In genomic region chr7:120951309-120951706, GRCh38 we compare ENCODE assay signal across 8 cellular contexts. TPM values are rescaled to one million over a fixed set of nuclear protein-coding genes. Genes with fewer than 3 reads are reported as not detected.
DNase-seq lines count a peak whose midpoint lies in the region; ATAC-seq, FAIRE-seq and TF ChIP-seq lines count a peak whose summit lies in the region.

No MANE protein-coding gene starts in this region.

- peaks cover 4% of the 10 kb centered on the region for H3K36me3 Mint-ChIP-seq in neural crest cell (ENCODE audit: low read depth)

- no peak overlapping the region; the same call in 1 of the 2 replicates for H2BK5ac ChIP-seq in H1 (ENCODE audit: low read depth, low read length)

- no peak overlapping the region for H3K23ac ChIP-seq in H1 (ENCODE audit: insufficient read length)

- no peak for TF ChIP-seq EP300 in H1 (IDR thresholded peaks at IDR 0.05; ENCODE audit: borderline replicate concordance in 1 of 2, low read depth in 2 of 2, low read length in 2 of 2)

- no peaks in the 10 kb centered on the region for H3K79me1 ChIP-seq in H1 (ENCODE audit: low read depth, low read length)

- H3K4me3 Mint-ChIP-seq in neural crest cell = peak overlapping the region; percentile 98

- H3K56ac ChIP-seq in H1 (replicated peaks; ENCODE audit: insufficient read length, low read depth, low read length) = no peak overlapping the region

- no peak for FAIRE-seq in H1 (lab: Jason Lieb, UNC)
- FAIRE-seq in GM12891 (lab: Jason Lieb, UNC) = no peak

- ATAC-seq in HG03175 (IDR thresholded peaks at IDR 0.05; ENCODE audit: unreplicated experiment) = no peak

- no peak overlapping the region for H2BK120ac ChIP-seq in H1 (replicated peaks; ENCODE audit: low read depth, low read length)

- no peaks in the 10 kb centered on the region for H3K27me3 ChIP-seq in BLaER1 treated with 17β-estradiol and CSF1 and Interleukin-3, amounts not matched to agents 10 nM and 100 nM
- no peaks in the 10 kb centered on the region for H3K27me3 ChIP-seq in NT2/D1 (ENCODE audit: insufficient read depth, insufficient read length)
- no peaks in the 10 kb centered on the region for H3K27me3 ChIP-seq in H1 (replicated peaks in 1 of 4; ENCODE audit: control insufficient read depth in 3 of 4, extremely low read depth in 1 of 4, insufficient read depth in 3 of 4, low read length in 3 of 4)

- H3K4me3 ChIP-seq in BLaER1 treated with 17β-estradiol and CSF1 and Interleukin-3, amounts not matched to agents 10 nM and 100 nM = peak overlapping the region; percentile 65 to 84 (median 76)
- H3K4me3 ChIP-seq in NT2/D1 (ENCODE audit: insufficient read length, low read depth) (peak overlapping the region; percentile 74), H1 (ENCODE audit: extremely low read depth in 1 of 4, insufficient read depth in 2 of 4, low read depth in 3 of 4, low read length in 4 of 4) (peak overlapping the region; percentile 60 to 89 (median 76))

- no peak overlapping the region for H3K18ac ChIP-seq in H1 (ENCODE audit: extremely low read depth, low read length)

- H3K9me3 Mint-ChIP-seq in neural crest cell = no peaks in the 10 kb centered on the region

- no peak overlapping the region for H4K8ac ChIP-seq in H1 (ENCODE audit: extremely low read depth, insufficient read depth, low read length)

- H3K27me3 Mint-ChIP-seq in neural crest cell (ENCODE audit: low read depth) = peaks cover under 1% of the 10 kb centered on the region

- peak overlapping the region in 10 of 11 experiments; percentile 95 to 99 (median 97); a peak in 20 of 22 replicates for H3K27ac ChIP-seq in BLaER1 treated with 17β-estradiol and CSF1 and Interleukin-3, amounts not matched to agents 10 nM and 100 nM
- H3K27ac ChIP-seq in H1 (ENCODE audit: low read depth, low read length) = peak overlapping the region; percentile 99; the same call in 1 of the 2 replicates

- H4K91ac ChIP-seq in H1 (replicated peaks; ENCODE audit: insufficient read length, low read length) = no peak overlapping the region

- no peak for TF ChIP-seq CTCF in H1 (IDR thresholded peaks at IDR 0.05; ENCODE audit: control extremely low read depth in 1 of 3, insufficient read depth in 1 of 3, low read depth in 1 of 3, low read length in 3 of 3)
- no peak for TF ChIP-seq CTCF in neural crest cell (conservative IDR thresholded peaks at IDR 0.05)

- H3K14ac ChIP-seq in H1 (ENCODE audit: insufficient read length) = no peak overlapping the region

- peaks cover 12 to 25% (median 19%) of the 10 kb centered on the region in 10 experiments for H3K4me1 ChIP-seq in BLaER1 treated with 17β-estradiol and CSF1 and Interleukin-3, amounts not matched to agents 10 nM and 100 nM
- no peaks in the 10 kb centered on the region for H3K4me1 ChIP-seq in NT2/D1 (ENCODE audit: insufficient read depth, insufficient read length)
- H3K4me1 ChIP-seq in H1 (replicated peaks in 1 of 4; ENCODE audit: control insufficient read depth in 3 of 4, insufficient read depth in 4 of 4, low read length in 3 of 4) = no peaks in the 10 kb centered on the region

- DNase-seq in NT2/D1 (ENCODE audit: low read depth, low spot score) (peak; percentile 2), H1 (ENCODE audit: low read depth in 1 of 2, low spot score in 2 of 2) (no peak), neural crest cell (ENCODE audit: low read depth, low spot score) (no peak), GM12891 (ENCODE audit: insufficient read length, low spot score) (no peak), MV-4-11 (lab: John Stamatoyannopoulos, UW) (no peak)
- DNase-seq in central memory CD4-positive, alpha-beta T cell = no peak

- H3K23me2 ChIP-seq in H1 (ENCODE audit: low read depth, low read length) = peaks cover 3% of the 10 kb centered on the region; the same call in 1 of the 2 replicates

- CTCF ChIA-PET in H1 (lab: Charles Lee; ENCODE audit: partially characterized antibody) = interaction anchor here (1.0 to 1.9 kb wide), 4 partner anchors 37 to 159 kb away, joined by 3 to 6 read pairs (median 4); partner anchors contain the start of gene CPED1

- POLR2A ChIA-PET in H1 (lab: Charles Lee; ENCODE audit: partially characterized antibody) = interaction anchor here (0.6 to 1.5 kb wide), 18 partner anchors 7 to 160 kb away, joined by 3 to 17 read pairs (median 3); partner anchors contain the start of gene TSPAN12

- no peak overlapping the region for H2AFZ ChIP-seq in H1 (ENCODE audit: low read length)

- TF ChIP-seq POLR2A in H1 (IDR thresholded peaks at IDR 0.05; ENCODE audit: control extremely low read depth in 1 of 2, low read depth in 2 of 2, low read length in 2 of 2) (no peak), GM12891 (IDR thresholded peaks at IDR 0.05; ENCODE audit: low read depth, low read length) (no peak)

- peaks cover 25% of the 10 kb centered on the region for H3K4me1 Mint-ChIP-seq in neural crest cell

- no peak overlapping the region for H2BK15ac ChIP-seq in H1 (ENCODE audit: low read length)

- H3K27ac Mint-ChIP-seq in neural crest cell (ENCODE audit: unreplicated experiment) = peak overlapping the region; percentile 100

- H4K20me1 ChIP-seq in BLaER1 treated with 17β-estradiol and CSF1 and Interleukin-3, amounts not matched to agents 10 nM and 100 nM = peaks cover 0 to 46% (median 13%) of the 10 kb centered on the region in 11 experiments; a peak in 14 of 22 replicates
- peaks cover 0 to 3% of the 10 kb centered on the region in 2 experiments for H4K20me1 ChIP-seq in H1 (replicated peaks in 1 of 2; ENCODE audit: control insufficient read depth in 1 of 2, insufficient read depth in 2 of 2, low read length in 2 of 2)

- H2BK20ac ChIP-seq in H1 (ENCODE audit: low read length) = no peak overlapping the region

- no peaks in the 10 kb centered on the region for H3K9me3 ChIP-seq in BLaER1 treated with 17β-estradiol and CSF1 and Interleukin-3, amounts not matched to agents 10 nM and 100 nM (replicated peaks in 1 of 11)
- H3K9me3 ChIP-seq in NT2/D1 (ENCODE audit: insufficient read depth, low read length) = no peaks in the 10 kb centered on the region
- H3K9me3 ChIP-seq in H1 (ENCODE audit: insufficient read depth in 2 of 2, low read depth in 1 of 2, low read length in 1 of 2) = no peaks in the 10 kb centered on the region

- peak overlapping the region; percentile 78 to 94 (median 89) for H3K4me2 ChIP-seq in BLaER1 treated with 17β-estradiol and CSF1 and Interleukin-3, amounts not matched to agents 10 nM and 100 nM
- peak overlapping the region; percentile 70 to 93 for H3K4me2 ChIP-seq in H1 (ENCODE audit: insufficient read depth in 1 of 2, low read depth in 2 of 2, low read length in 2 of 2)

- H4K5ac ChIP-seq in H1 (ENCODE audit: insufficient read length, low read depth, low read length) = no peak overlapping the region

- peaks cover 28 to 48% (median 34%) of the 10 kb centered on the region in 11 experiments for H3K36me3 ChIP-seq in BLaER1 treated with 17β-estradiol and CSF1 and Interleukin-3, amounts not matched to agents 10 nM and 100 nM
- H3K36me3 ChIP-seq in NT2/D1 (ENCODE audit: insufficient read depth, insufficient read length, low read length) (peaks cover 38% of the 10 kb centered on the region), H1 (ENCODE audit: control insufficient read depth in 2 of 4, insufficient read depth in 4 of 4, low read length in 3 of 4) (peaks cover 2 to 39% (median 9%) of the 10 kb centered on the region in 4 experiments; a peak in 6 of 8 replicates)

- 52% methylated on average over 8 of the region's 8 CpGs; no CpG with 5 or more reads in 1 of the 2 experiments for WGBS in H1 (ENCODE audit: extremely low coverage in 1 of 2, insufficient coverage in 1 of 2, insufficient read length in 1 of 2, insufficient replicate concordance in 2 of 2, low coverage in 1 of 2, low lambda C conversion rate in 2 of 2, missing lambda C conversion rate in 1 of 2), 2 experiments

- peak overlapping the region; percentile 91 to 98 (median 96) for H3K9ac ChIP-seq in BLaER1 treated with 17β-estradiol and CSF1 and Interleukin-3, amounts not matched to agents 10 nM and 100 nM
- H3K9ac ChIP-seq in NT2/D1 (ENCODE audit: insufficient read length, low read depth) (peak overlapping the region; percentile 72), H1 (replicated peaks in 1 of 4; ENCODE audit: extremely low read depth in 1 of 4, low read depth in 3 of 4, low read length in 3 of 4) (peak overlapping the region in 2 of 4 experiments; percentile 24 to 98; a peak in 3 of 7 replicates)

- H2AK5ac ChIP-seq in H1 (ENCODE audit: low read depth, low read length) = no peak overlapping the region

- H3K79me2 ChIP-seq in H1 (ENCODE audit: control insufficient read depth in 1 of 2, insufficient read depth in 2 of 2, low read length in 2 of 2) = peaks cover 0 to 19% of the 10 kb centered on the region in 2 experiments; a peak in 2 of 4 replicates

- TF ChIP-seq RAD21 in H1 (IDR thresholded peaks at IDR 0.05 in 1 of 2, conservative IDR thresholded peaks at IDR 0.05 in 1 of 2; ENCODE audit: low read depth in 2 of 2, low read length in 2 of 2) = no peak

- H2BK12ac ChIP-seq in H1 (ENCODE audit: low read depth, low read length) = no peak overlapping the region

- H3K4ac ChIP-seq in H1 (replicated peaks; ENCODE audit: insufficient read length, low read depth, low read length) = no peak overlapping the region

TF ChIP-seq in GM12891, 5 proteins besides CTCF, POLR2A, EP300 and RAD21 (continues in another document):
- TF ChIP-seq PAX5 (IDR thresholded peaks at IDR 0.05; ENCODE audit: insufficient read depth, low read length, severe bottlenecking) (no peak), TAF1 (IDR thresholded peaks at IDR 0.05; ENCODE audit: low read depth, low read length) (no peak; the same call in 1 of the 2 replicates)

RNA-seq across cellular contexts. Expression of gene ING3, which starts 0.7 kb away (rescaled TPM):
- 13.9 and 17.7 TPM in 2 replicates for total RNA-seq in H1 (2021; fragmentation: NEBNext Ultra II Directional; extraction: Animal tissue kit (Norgen Biotek cat#: 25700))
- 3.1 and 6.0 TPM in 2 replicates for polyA plus RNA-seq in H1 (2011; rRNA removed)
- polyA plus RNA-seq in H1 (2011; cell fraction: cytosol; rRNA removed) = 8.7 TPM
- polyA plus RNA-seq in H1 (2011; cell fraction: nucleus; rRNA removed) = 2.1 TPM
- 9.1 to 12.2 TPM (median 10.7 TPM) in 4 replicates for polyA plus RNA-seq in H1 (2012, experiment 1 of 2)
- polyA plus RNA-seq in H1 (2012, experiment 2 of 2) = 1.2 TPM
- 14.9 TPM for polyA plus RNA-seq in H1 (2013, experiment 1 of 2)
- 14.5 TPM for polyA plus RNA-seq in H1 (2013, experiment 2 of 2)
- polyA minus RNA-seq in H1 (2011; rRNA and poly(A)+ RNA removed) = 7.7 and 10.5 TPM in 2 replicates
- polyA minus RNA-seq in H1 (2011; cell fraction: cytosol; rRNA and poly(A)+ RNA removed) = 5.9 TPM
- 16.4 TPM for polyA minus RNA-seq in H1 (2011; cell fraction: nucleus; rRNA and poly(A)+ RNA removed)
- 26.9 and 28.9 TPM in 2 replicates for total RNA-seq in neural crest cell
- 15.2 TPM for polyA plus RNA-seq in GM12891 (2012; ENCODE audit: low read depth, missing spikeins)

RNA-seq across cellular contexts. Expression of gene CPED1, which starts 37.2 kb away (rescaled TPM):
- 0.25 and 0.39 TPM in 2 replicates for total RNA-seq in H1 (2021; fragmentation: NEBNext Ultra II Directional; extraction: Animal tissue kit (Norgen Biotek cat#: 25700))
- polyA plus RNA-seq in H1 (2011; rRNA removed) = 0.08 and 0.22 TPM in 2 replicates
- polyA plus RNA-seq in H1 (2011; cell fraction: cytosol; rRNA removed) = 0.06 TPM
- 0.21 TPM for polyA plus RNA-seq in H1 (2011; cell fraction: nucleus; rRNA removed)
- polyA plus RNA-seq in H1 (2012, experiment 1 of 2) = 0.05 to 0.23 TPM (median 0.17 TPM) in 4 replicates
- not detected for polyA plus RNA-seq in H1 (2012, experiment 2 of 2)
- 0.22 TPM for polyA plus RNA-seq in H1 (2013, experiment 1 of 2)
- 0.18 TPM for polyA plus RNA-seq in H1 (2013, experiment 2 of 2)
- polyA minus RNA-seq in H1 (2011; rRNA and poly(A)+ RNA removed) = 0.51 and 1.0 TPM in 2 replicates
- polyA minus RNA-seq in H1 (2011; cell fraction: cytosol; rRNA and poly(A)+ RNA removed) = not detected
- polyA minus RNA-seq in H1 (2011; cell fraction: nucleus; rRNA and poly(A)+ RNA removed) = 1.1 TPM
- total RNA-seq in neural crest cell = 3.6 and 4.3 TPM in 2 replicates
- polyA plus RNA-seq in GM12891 (2012; ENCODE audit: low read depth, missing spikeins) = 0.03 TPM
